In genomic region chr14:99333841-99334240, GRCh38 we compare ENCODE assay signal across 20 cellular contexts.
"Had no signal": no experiment of that assay in that cellular context is flagged by ENCODE, and none has a peak within 500 bp of the region (broad histone marks: within the 10 kb centered on the region; RNA-seq: fewer than 3 reads in every experiment).

No MANE protein-coding gene starts in this region.

- H3K9me3 ChIP-seq: adrenal gland, breast epithelium, esophagus squamous epithelium had no signal

- ATAC-seq: activated CD4-positive, alpha-beta T cell treated with anti-CD3 and anti-CD28 coated beads for 36 hours; activated naive CD4-positive, alpha-beta T cell treated with anti-CD3 and anti-CD28 coated beads, Interleukin-2, amount 50 U/mL, for 72 hours; naive thymus-derived CD4-positive, alpha-beta T cell; WTC11 had no signal

- H3K4me1 ChIP-seq: adrenal gland, breast epithelium, esophagus squamous epithelium, parathyroid adenoma, tibial artery had no signal

- H3K27ac ChIP-seq: adrenal gland, breast epithelium, esophagus squamous epithelium, hepatocyte, parathyroid adenoma, tibial artery had no signal

- H3K36me3 ChIP-seq: adrenal gland, breast epithelium, esophagus squamous epithelium, tibial artery had no signal

- DNase-seq: activated CD4-positive, alpha-beta memory T cell treated with anti-CD3 and anti-CD28 coated beads for 36 hours; activated CD4-positive, alpha-beta T cell treated with anti-CD3 and anti-CD28 coated beads for 36 hours; activated gamma-delta T cell treated with Interleukin-2 at 50 U/mL for 16 hours; activated T-cell treated with anti-CD3 and anti-CD28 coated beads for 4 hours; adrenal gland; dermis blood vessel endothelial cell; effector memory CD4-positive, alpha-beta T cell; esophagus squamous epithelium; islet precursor cell; mammary epithelial cell; naive thymus-derived CD4-positive, alpha-beta T cell; stimulated activated CD4-positive, alpha-beta T cell treated with anti-CD3 and anti-CD28 coated beads, Interleukin-12 subunit alpha, Interleukin-12 subunit beta, amount 100 ng/mL, for 4 hours; stimulated activated CD4-positive, alpha-beta T cell treated with anti-CD3 and anti-CD28 coated beads, Interleukin-1b, Interleukin-23, amount 100 ng/mL, for 48 hours; stimulated activated naive CD4-positive, alpha-beta T cell treated with Interleukin-2 at 50 U/mL for 16 hours had no signal

- H3K27me3 ChIP-seq: adrenal gland, hepatocyte had no signal

- H3K4me3 ChIP-seq: adrenal gland, breast epithelium, esophagus squamous epithelium, hepatocyte, tibial artery had no signal
